In the genomic region with DNA sequence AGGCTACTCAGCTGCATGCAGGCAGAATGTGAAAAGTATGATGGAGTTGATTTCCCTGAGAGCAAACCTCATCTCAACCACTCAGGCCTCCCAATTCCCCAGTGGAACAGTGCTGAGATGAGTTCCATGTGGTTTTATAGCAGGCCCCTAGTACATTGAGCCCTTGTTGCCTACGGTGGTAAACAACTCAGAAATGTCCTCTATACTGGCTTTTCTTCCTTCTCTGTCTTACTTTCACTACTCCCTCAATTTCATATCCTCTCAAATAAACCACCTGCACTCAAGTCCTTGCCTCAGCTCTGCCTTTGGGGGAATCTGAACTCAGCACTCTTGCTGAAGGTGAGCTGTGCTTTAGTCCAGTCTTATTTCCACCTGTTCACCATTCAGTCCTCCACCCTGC, we compare ENCODE assay signal across 16 cellular contexts.
A peak's percentile ranks its signal among the peaks of the same experiment; 100 is the strongest.
DNase-seq lines count a peak whose midpoint lies in the region; ATAC-seq and TF ChIP-seq lines count a peak whose summit lies in the region.
"Had no signal": no experiment of that assay in that cellular context is flagged by ENCODE, and none has a peak within 500 bp of the region (broad histone marks: within the 10 kb centered on the region; RNA-seq: fewer than 3 reads in every experiment).

No MANE protein-coding gene starts in this region.

- H3K9me2 ChIP-seq in OCI-LY7 (ENCODE audit: insufficient read depth, low read length) = no peaks in the 10 kb centered on the region

- intact Hi-C loops in OCI-LY7 (cut with micrococcal nuclease; ENCODE audit: unreplicated experiment) = no loop called here

- no peak overlapping the region for H3K27ac ChIP-seq in OCI-LY7 (ENCODE audit: low read depth, low read length, poor library complexity, severe bottlenecking)

- ATAC-seq in GM19395 (IDR thresholded peaks at IDR 0.05; ENCODE audit: unreplicated experiment) (peak; percentile 57), HG02798 (IDR thresholded peaks at IDR 0.05; ENCODE audit: poor library complexity, unreplicated experiment) (peak; percentile 44), HG02840 (IDR thresholded peaks at IDR 0.05; ENCODE audit: low FRiP score, unreplicated experiment) (no peak)
- ATAC-seq: left lobe of liver had no signal

- no peaks in the 10 kb centered on the region for H3K79me2 ChIP-seq in OCI-LY7 (ENCODE audit: insufficient read depth, low read depth, low read length)

- POLR2A ChIA-PET in OCI-LY7 (lab: Charles Lee) = interaction anchor here (0.6 to 1.7 kb wide), 3 partner anchors 9 to 70 kb away, joined by 3 to 4 read pairs (median 4); no protein-coding TSS in a partner anchor

- H3K4me2 ChIP-seq in OCI-LY7 (ENCODE audit: low read length) = peak overlapping the region; percentile 25; the same call in 1 of the 2 replicates

- TF ChIP-seq CTCF in GM12865 (IDR thresholded peaks at IDR 0.05; ENCODE audit: insufficient read depth, low read depth, low read length, missing control alignments) (no peak), OCI-LY7 (conservative IDR thresholded peaks at IDR 0.05; ENCODE audit: low read length) (no peak)

- H3K4me3 ChIP-seq in GM12865 (ENCODE audit: low read depth, low read length) (no peak overlapping the region), OCI-LY7 (ENCODE audit: low read depth, low read length, poor library complexity, severe bottlenecking) (no peak overlapping the region)

- H3K4me1 ChIP-seq in OCI-LY7 (ENCODE audit: insufficient read depth, low read length, poor library complexity, severe bottlenecking) = peaks cover 35% of the 10 kb centered on the region

- H4K20me1 ChIP-seq in OCI-LY7 (ENCODE audit: insufficient read depth, low read length) = no peaks in the 10 kb centered on the region

- peaks cover 9% of the 10 kb centered on the region for H3K9me3 ChIP-seq in OCI-LY7 (ENCODE audit: low read length)

- peak overlapping the region; percentile 61; the same call in 1 of the 2 replicates for H2AFZ ChIP-seq in OCI-LY7 (ENCODE audit: low read length)

- no peaks in the 10 kb centered on the region for H3K36me3 ChIP-seq in OCI-LY7 (ENCODE audit: insufficient read depth, low read length)

- DNase-seq in GM12865 (ENCODE audit: low read depth) = peak; percentile 19
- peak; percentile 36 for DNase-seq in OCI-LY7 (ENCODE audit: low spot score)
- DNase-seq in DMS 273 treated with DMSO at 0.1 percent for 48 hours (lab: John Stamatoyannopoulos, UW) = no peak
- no peak for DNase-seq in NCI-H524 treated with DMSO at 0.1 percent for 48 hours (lab: John Stamatoyannopoulos, UW)
- no peak for DNase-seq in NCI-H1092 treated with DMSO at 0.1 percent for 48 hours (lab: John Stamatoyannopoulos, UW)
- DNase-seq: activated CD4-positive, alpha-beta T cell treated with anti-CD3 and anti-CD28 coated beads, Interleukin-2, amount 10 ng/mL, durations not matched to agents 7 days and 5 days; hippocampal formation; IMR-90; naive thymus-derived CD8-positive, alpha-beta T cell; NCI-H1105; NCI-H510A treated with DMSO at 0.1 percent for 48 hours; RPMI8226 had no signal

- no TSS peak for BruUV-seq in OCI-LY7 (replicated peaks; lab: Mats Ljungman, UMichigan)

- CTCF ChIA-PET in OCI-LY7 (lab: Charles Lee; ENCODE audit: unreplicated experiment) = no interaction called here

Comparison
In these comparisons a context has a peak if more than half of its experiments do, and no peak if none do; other contexts are left out.
1. DNase-seq: peak in GM12865 (single experiment) and OCI-LY7 (single experiment); none in DMS 273 treated with DMSO at 0.1 percent for 48 hours (single experiment), NCI-H524 treated with DMSO at 0.1 percent for 48 hours (single experiment) and NCI-H1092 treated with DMSO at 0.1 percent for 48 hours (single experiment).